In genomic region chr1:222813866-222814535, GRCh38 we compare ENCODE assay signal across 8 cellular contexts. TPM values are rescaled to one million over a fixed set of nuclear protein-coding genes. Genes with fewer than 3 reads are reported as not detected.
DNase-seq lines count a peak whose midpoint lies in the region; ATAC-seq, FAIRE-seq and TF ChIP-seq lines count a peak whose summit lies in the region.

No MANE protein-coding gene starts in this region.

- peak overlapping the region; percentile 95 for H2AFZ ChIP-seq in astrocyte (ENCODE audit: low read depth, low read length)

- H4K20me1 ChIP-seq in astrocyte (ENCODE audit: insufficient read depth, low read length) = peaks cover 3% of the 10 kb centered on the region

- peaks cover 25% of the 10 kb centered on the region for H3K4me1 Mint-ChIP-seq in astrocyte (ENCODE audit: low read depth, unreplicated experiment)
- H3K4me1 Mint-ChIP-seq in memory B cell = peaks cover 16% of the 10 kb centered on the region

- H3K27me3 ChIP-seq in right atrium auricular region (no peaks in the 10 kb centered on the region), astrocyte (ENCODE audit: insufficient read depth, low read length) (no peaks in the 10 kb centered on the region)

- H3K36me3 ChIP-seq in right atrium auricular region (no peaks in the 10 kb centered on the region), astrocyte (ENCODE audit: insufficient read depth, low read length) (no peaks in the 10 kb centered on the region)

- H3K27me3 Mint-ChIP-seq in astrocyte (ENCODE audit: low read depth, unreplicated experiment) (no peaks in the 10 kb centered on the region), memory B cell (no peaks in the 10 kb centered on the region)

- no peak for ATAC-seq in left ventricle myocardium superior
- peak; percentile 28 for ATAC-seq in memory B cell (ENCODE audit: low read depth)
- no peak for ATAC-seq in GM21786 (IDR thresholded peaks at IDR 0.05; ENCODE audit: unreplicated experiment)

- H3K4me1 ChIP-seq in right atrium auricular region (peaks cover 0 to 10% of the 10 kb centered on the region in 2 donors), astrocyte (ENCODE audit: insufficient read depth, low read length) (peaks cover 40% of the 10 kb centered on the region)

- H3K27ac Mint-ChIP-seq in astrocyte (ENCODE audit: unreplicated experiment) (peak overlapping the region; percentile 19), memory B cell (peak overlapping the region; percentile 89)

- H3K9me3 ChIP-seq in right atrium auricular region (no peaks in the 10 kb centered on the region), astrocyte (ENCODE audit: insufficient read depth, low read depth, low read length) (no peaks in the 10 kb centered on the region)

- peak overlapping the region; percentile 88 for H3K4me3 Mint-ChIP-seq in astrocyte (ENCODE audit: unreplicated experiment)
- H3K4me3 Mint-ChIP-seq in memory B cell = peak overlapping the region; percentile 87

- DNase-seq in right atrium auricular region (ENCODE audit: low spot score) = no peak
- no peak for DNase-seq in left ventricle myocardium superior
- peak; percentile 49 for DNase-seq in astrocyte (ENCODE audit: low read depth)
- DNase-seq in memory B cell (ENCODE audit: low spot score in 2 of 2) = no peak
- no peak for DNase-seq in activated gamma-delta T cell (lab: John Stamatoyannopoulos, UW)
- DNase-seq in middle frontal gyrus (ENCODE audit: extremely low spot score, low spot score) = no peak
- no peak for DNase-seq in H4 (ENCODE audit: low spot score)

- H3K27ac ChIP-seq in right atrium auricular region (peak overlapping the region; percentile 91 to 93), astrocyte (ENCODE audit: low read depth, low read length) (peak overlapping the region; percentile 97)

- H3K36me3 Mint-ChIP-seq in astrocyte (ENCODE audit: low read depth, unreplicated experiment) = no peaks in the 10 kb centered on the region
- no peaks in the 10 kb centered on the region for H3K36me3 Mint-ChIP-seq in memory B cell

- TF ChIP-seq CTCF in right atrium auricular region (IDR thresholded peaks at IDR 0.05) (no peak), astrocyte (IDR thresholded peaks at IDR 0.05; ENCODE audit: insufficient read depth, low read depth, low read length) (no peak)

- H3K79me2 ChIP-seq in astrocyte (ENCODE audit: insufficient read depth, low read length) = peaks cover 33% of the 10 kb centered on the region

- H3K9ac ChIP-seq in astrocyte (ENCODE audit: low read length) = peak overlapping the region; percentile 96

- no peak for FAIRE-seq in astrocyte (lab: Jason Lieb, UNC)

- H3K9me3 Mint-ChIP-seq in astrocyte (ENCODE audit: unreplicated experiment) (no peaks in the 10 kb centered on the region), memory B cell (no peaks in the 10 kb centered on the region)

- intact Hi-C loops in left ventricle myocardium superior (cut with micrococcal nuclease) = no loop called here

- H3K4me3 ChIP-seq in right atrium auricular region (peak overlapping the region in 1 of 2 donors; percentile 86), astrocyte (ENCODE audit: insufficient read depth, low read depth, low read length) (peak overlapping the region; percentile 93)

- H3K4me2 ChIP-seq in astrocyte (ENCODE audit: low read length) = peak overlapping the region; percentile 94

RNA-seq across cellular contexts. Expression of gene DISP1, which starts 0.8 kb away (rescaled TPM):
- total RNA-seq in right atrium auricular region (1 to 10 TPM; 6.2 to 8.3 TPM), left ventricle myocardium superior (6.4 TPM), astrocyte (4.1 and 4.8 TPM in 2 replicates)
- total RNA-seq in H4 (2014; rRNA removed; shearing (Covaris generic)) = 2.7 and 3.8 TPM in 2 replicates
